In the genomic region with DNA sequence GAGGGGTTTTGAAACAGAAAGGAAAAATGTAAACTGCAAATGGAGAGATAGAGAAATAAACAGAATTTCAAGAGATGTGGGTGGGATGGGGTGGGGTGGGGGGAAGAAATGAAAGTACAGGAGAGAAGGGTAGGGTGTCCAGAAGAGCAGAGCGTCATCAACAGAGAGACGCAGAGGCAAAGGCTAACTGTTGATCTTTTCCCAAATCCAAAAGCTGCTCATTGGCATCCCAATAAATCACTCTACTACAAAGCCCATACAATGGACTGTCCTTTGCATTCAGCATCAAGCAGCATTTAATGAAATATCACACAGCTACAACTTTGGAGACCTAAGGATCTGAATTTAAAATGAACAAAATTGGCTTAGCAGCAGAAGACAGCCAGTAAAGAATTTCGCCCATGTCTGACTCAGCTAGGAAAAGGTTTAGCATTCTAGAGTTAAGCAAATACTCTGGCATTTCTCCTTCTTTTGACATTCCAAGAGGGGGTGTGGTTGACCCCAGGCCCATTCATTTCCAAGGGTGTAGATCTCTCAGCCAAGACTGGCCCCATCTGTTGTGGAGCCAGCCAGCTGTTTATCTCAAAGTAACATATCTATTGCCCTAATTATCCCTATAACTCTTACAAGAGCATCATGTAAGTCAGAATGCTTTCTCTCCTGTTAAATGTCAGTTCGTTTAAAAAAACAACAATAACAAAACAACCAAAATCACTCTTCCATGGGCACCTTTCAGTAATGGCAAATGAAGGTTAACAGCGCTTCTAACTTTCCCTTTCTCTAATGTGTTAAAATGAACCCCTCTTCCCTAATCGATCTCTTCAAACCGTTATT, we compare ENCODE assay signal across 7 cellular contexts. TPM values are rescaled to one million over a fixed set of nuclear protein-coding genes. Genes with fewer than 3 reads are reported as not detected.
A peak's percentile ranks its signal among the peaks of the same experiment; 100 is the strongest.
DNase-seq lines count a peak whose midpoint lies in the region; ATAC-seq and TF ChIP-seq lines count a peak whose summit lies in the region.

No MANE protein-coding gene starts in this region.

- 0 out of 2 replicates have a peak, but pooled peaks cover 7% of the 10 kb centered on the region for H4K20me1 ChIP-seq in GM23338 (replicated peaks; ENCODE audit: insufficient read depth)

- WGBS in sigmoid colon, 2 donors = 27 to 33% methylated on average over 7 of the region's 7 CpGs

- peaks cover 21% of the 10 kb centered on the region for H3K4me1 ChIP-seq in GM23338 (ENCODE audit: insufficient read depth)
- H3K4me1 ChIP-seq in SJSA1 (replicated peaks) = peaks cover 15% of the 10 kb centered on the region
- peaks cover 0 to 46% (median 44%) of the 10 kb centered on the region in 4 donors for H3K4me1 ChIP-seq in sigmoid colon

- H3K79me2 ChIP-seq in GM23338 (replicated peaks; ENCODE audit: insufficient read depth) = peaks cover 61% of the 10 kb centered on the region

- H3K27ac Mint-ChIP-seq in GM23338 = no peak overlapping the region

- peaks cover 21% of the 10 kb centered on the region for H3K36me3 Mint-ChIP-seq in GM23338 (ENCODE audit: low read depth)

- no peaks in the 10 kb centered on the region for H3K9me2 ChIP-seq in GM23338 (ENCODE audit: insufficient read depth)

- no peaks in the 10 kb centered on the region for H3K9me3 Mint-ChIP-seq in GM23338

- H3K9me3 ChIP-seq in SJSA1 (replicated peaks) (no peaks in the 10 kb centered on the region), sigmoid colon (no peaks in the 10 kb centered on the region)

- H3K27me3 Mint-ChIP-seq in GM23338 (ENCODE audit: insufficient read depth, low read depth, poor library complexity) = peaks cover 7% of the 10 kb centered on the region

- ATAC-seq in GM23338 (peak; percentile 18), HG02884 (IDR thresholded peaks at IDR 0.05; ENCODE audit: unreplicated experiment) (no peak)

- H3K4me3 ChIP-seq in GM23338 (peak overlapping the region; percentile 84), SJSA1 (peak overlapping the region; percentile 68), fibroblast of villous mesenchyme (ENCODE audit: low read depth, low read length) (peak overlapping the region; percentile 90), sigmoid colon (peak overlapping the region; percentile 62 to 75 (median 69))

- peaks cover 12% of the 10 kb centered on the region for H3K4me1 Mint-ChIP-seq in GM23338

- TF ChIP-seq POLR2A in sigmoid colon (IDR thresholded peaks at IDR 0.05) = no peak

- no peak for TF ChIP-seq EP300 in sigmoid colon (IDR thresholded peaks at IDR 0.05)

- H3K36me3 ChIP-seq in GM23338 (ENCODE audit: insufficient read depth) = peaks cover 10% of the 10 kb centered on the region; the same call in 1 of the 2 replicates
- peaks cover 16% of the 10 kb centered on the region for H3K36me3 ChIP-seq in SJSA1
- peaks cover 0 to 17% (median 1%) of the 10 kb centered on the region in 4 donors for H3K36me3 ChIP-seq in sigmoid colon

- H3K4me2 ChIP-seq in GM23338 = peak overlapping the region; percentile 90

- H3K27me3 ChIP-seq in GM23338 (ENCODE audit: insufficient read depth) (no peaks in the 10 kb centered on the region), SJSA1 (replicated peaks) (no peaks in the 10 kb centered on the region), sigmoid colon (no peaks in the 10 kb centered on the region)

- intact Hi-C loops in sigmoid colon (cut with DNase I) = loop anchor here (5.0 kb wide), 5 partner anchors 78 to 217 kb away; partner anchors contain the start of genes ANKRD42, CCDC90B, DDIAS and PRCP

- no peak overlapping the region; the same call in 1 of the 3 replicates for H3K4me3 Mint-ChIP-seq in GM23338

- TF ChIP-seq CTCF in GM23338 (conservative IDR thresholded peaks at IDR 0.05; ENCODE audit: low read depth in 2 of 2) (no peak), fibroblast of villous mesenchyme (IDR thresholded peaks at IDR 0.05; ENCODE audit: insufficient read depth, low read depth, low read length) (no peak), sigmoid colon (IDR thresholded peaks at IDR 0.05) (no peak)

- H3F3A ChIP-seq in GM23338 (replicated peaks; ENCODE audit: low read depth) = no peaks in the 10 kb centered on the region

- H2AFZ ChIP-seq in GM23338 = peak overlapping the region; percentile 15; the same call in 1 of the 2 replicates

- DNase-seq in GM23338 (ENCODE audit: low spot score) (peak; percentile 80), SJSA1 (ENCODE audit: low read depth in 1 of 2, low spot score in 2 of 2) (peak; percentile 49 to 55), fibroblast of villous mesenchyme (ENCODE audit: low read depth) (peak; percentile 84), sigmoid colon (no peak), NCI-H146 (lab: John Stamatoyannopoulos, UW) (no peak), 8988T (no peak)

- H3K27ac ChIP-seq in GM23338 (ENCODE audit: low read depth) (no peak overlapping the region), SJSA1 (peak overlapping the region; percentile 74), sigmoid colon (peak overlapping the region; percentile 91 to 95 (median 92))

TF ChIP-seq in GM23338, 12 proteins besides CTCF, POLR2A, EP300 and RAD21 (continues in another document):
- TF ChIP-seq, protein P1, sequence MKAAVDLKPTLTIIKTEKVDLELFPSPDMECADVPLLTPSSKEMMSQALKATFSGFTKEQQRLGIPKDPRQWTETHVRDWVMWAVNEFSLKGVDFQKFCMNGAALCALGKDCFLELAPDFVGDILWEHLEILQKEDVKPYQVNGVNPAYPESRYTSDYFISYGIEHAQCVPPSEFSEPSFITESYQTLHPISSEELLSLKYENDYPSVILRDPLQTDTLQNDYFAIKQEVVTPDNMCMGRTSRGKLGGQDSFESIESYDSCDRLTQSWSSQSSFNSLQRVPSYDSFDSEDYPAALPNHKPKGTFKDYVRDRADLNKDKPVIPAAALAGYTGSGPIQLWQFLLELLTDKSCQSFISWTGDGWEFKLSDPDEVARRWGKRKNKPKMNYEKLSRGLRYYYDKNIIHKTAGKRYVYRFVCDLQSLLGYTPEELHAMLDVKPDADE (IDR thresholded peaks at IDR 0.05) = no peak
- TF ChIP-seq ZNF114 (CRISPR knock-in tag; IDR thresholded peaks at IDR 0.05) (no peak), JUNB (IDR thresholded peaks at IDR 0.05; ENCODE audit: unreplicated experiment) (no peak), STAT1 (IDR thresholded peaks at IDR 0.05; ENCODE audit: unreplicated experiment) (no peak), CREB1 (CRISPR knock-in tag; IDR thresholded peaks at IDR 0.05; ENCODE audit: low read depth) (no peak)

RNA-seq across cellular contexts. Expression of gene RAB30, which starts 1.4 kb away (rescaled TPM):
- total RNA-seq in GM23338 (2014; rRNA removed; shearing (Covaris generic)) = 4.5 and 6.6 TPM in 2 replicates
- polyA plus RNA-seq in GM23338 (2016; fragmentation: Nextera tagmentation; extraction: Ambion mirVana) = 2.6 and 3.3 TPM in 2 replicates
- total RNA-seq in SJSA1 (2014; rRNA removed; shearing (Covaris generic)) = 6.5 and 10.2 TPM in 2 replicates
- total RNA-seq in fibroblast of villous mesenchyme = 11.3 and 12.5 TPM in 2 replicates
- total RNA-seq in sigmoid colon = 10 to 100 TPM; 22.2 to 29.9 (median 26.3) TPM
- polyA plus RNA-seq in sigmoid colon = 10 to 100 TPM in 2 of 3 donors, 1 to 10 TPM in 1; 6.0 to 27.7 (median 12.4) TPM

Comparison
In these comparisons a context has a peak if more than half of its experiments do, and no peak if none do; other contexts are left out.
1. DNase-seq: peak in GM23338 (single experiment), SJSA1 (2 of 2) and fibroblast of villous mesenchyme (single experiment); none in sigmoid colon (single experiment), NCI-H146 (single experiment) and 8988T (single experiment).
2. Peak in every context shown above with its lines, with median percentiles within 50 percentile points of each other: H3K4me3 ChIP-seq.